In the genomic region with DNA sequence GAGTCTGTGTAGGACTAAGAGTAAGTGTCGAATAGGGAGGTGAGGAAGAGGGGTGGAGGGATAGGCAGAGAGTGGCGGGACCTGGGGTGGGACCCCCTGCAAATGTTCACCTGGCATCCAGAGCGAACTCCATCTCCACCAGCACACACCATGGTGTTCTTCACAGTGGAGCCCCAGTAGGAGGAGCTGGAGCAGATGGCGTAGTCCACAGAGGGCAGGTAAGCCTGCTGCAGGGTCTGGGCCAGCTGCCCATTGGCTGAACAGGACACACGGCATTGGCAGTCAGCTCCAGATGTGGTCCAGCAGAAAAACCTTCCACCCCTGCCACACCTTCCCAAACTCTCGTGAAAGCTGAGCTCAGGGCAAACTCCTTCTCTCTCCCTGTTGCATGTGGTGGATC, we compare ENCODE assay signal across 22 cellular contexts. TPM values are rescaled to one million over a fixed set of nuclear protein-coding genes. Genes with fewer than 3 reads are reported as not detected.
DNase-seq lines count a peak whose midpoint lies in the region; ATAC-seq, FAIRE-seq and TF ChIP-seq lines count a peak whose summit lies in the region.
"Had no signal": no experiment of that assay in that cellular context is flagged by ENCODE, and none has a peak within 500 bp of the region (broad histone marks: within the 10 kb centered on the region; RNA-seq: fewer than 3 reads in every experiment).

No MANE protein-coding gene starts in this region.

- TF ChIP-seq CTCF in HepG2 (CRISPR knock-in tag; IDR thresholded peaks at IDR 0.05) = no peak
- no peak for TF ChIP-seq CTCF in right lobe of liver (IDR thresholded peaks at IDR 0.05)
- no peak for TF ChIP-seq CTCF in Loucy (conservative IDR thresholded peaks at IDR 0.05; ENCODE audit: low read length)
- TF ChIP-seq CTCF in H1 (IDR thresholded peaks at IDR 0.05; ENCODE audit: control extremely low read depth in 1 of 3, insufficient read depth in 1 of 3, low read depth in 1 of 3, low read length in 3 of 3) = no peak
- no peak for TF ChIP-seq CTCF in spleen (IDR thresholded peaks at IDR 0.05 in 8 of 11, conservative IDR thresholded peaks at IDR 0.05 in 3 of 11)

- no peaks in the 10 kb centered on the region for H3K79me1 ChIP-seq in H1 (ENCODE audit: low read depth, low read length)

- H3K9me2 ChIP-seq in Loucy (replicated peaks; ENCODE audit: low read depth, low read length) = no peaks in the 10 kb centered on the region

- intact Hi-C loops in HepG2 (cut with micrococcal nuclease; ENCODE audit: unreplicated experiment) = loop anchor here (10.0 kb wide), 1 partner anchor 575 kb away; the partner anchor contains the start of gene ATF1
- intact Hi-C loops in right lobe of liver (cut with DNase I) = loop anchor here in 1 of 2 donors (5.0 kb wide), 1 partner anchor 67 kb away; the partner anchor contains the start of gene SMAGP
- intact Hi-C loops in spleen (cut with DNase I; ENCODE audit: low total_unique reads) = loop anchor here (5.0 kb wide), 2 partner anchors 77 to 292 kb away; partner anchors contain the start of gene LETMD1

- H3K9me3 ChIP-seq in HepG2 (ENCODE audit: low read length) (no peaks in the 10 kb centered on the region), right lobe of liver (no peaks in the 10 kb centered on the region), Loucy (ENCODE audit: insufficient read depth, low read depth, low read length) (no peaks in the 10 kb centered on the region), H1 (ENCODE audit: insufficient read depth in 2 of 2, low read depth in 1 of 2, low read length in 1 of 2) (no peaks in the 10 kb centered on the region), spleen (no peaks in the 10 kb centered on the region)
- H3K9me3 ChIP-seq: BLaER1 treated with 17β-estradiol and CSF1 and Interleukin-3, amounts not matched to agents 10 nM and 100 nM had no signal

- no peak overlapping the region for H3K27ac ChIP-seq in HepG2 (ENCODE audit: extremely low read length, insufficient read depth, low read length)
- H3K27ac ChIP-seq in right lobe of liver = no peak overlapping the region
- H3K27ac ChIP-seq in H1 (ENCODE audit: low read depth, low read length) = no peak overlapping the region
- no peak overlapping the region for H3K27ac ChIP-seq in spleen
- H3K27ac ChIP-seq: BLaER1 treated with 17β-estradiol and CSF1 and Interleukin-3, amounts not matched to agents 10 nM and 100 nM had no signal

- H3K27ac Mint-ChIP-seq in activated CD8-positive, alpha-beta memory T cell treated with anti-CD3 and anti-CD28 coated beads, Interleukin-2, amount 10 ng/mL, durations not matched to agents 7 days and 5 days = no peak overlapping the region
- H3K27ac Mint-ChIP-seq: CD8-positive, alpha-beta T cell had no signal

- H3K4me3 Mint-ChIP-seq in activated CD8-positive, alpha-beta memory T cell treated with anti-CD3 and anti-CD28 coated beads, Interleukin-2, amount 10 ng/mL, durations not matched to agents 7 days and 5 days = no peak overlapping the region
- H3K4me3 Mint-ChIP-seq: CD8-positive, alpha-beta T cell had no signal

- CTCF ChIA-PET in HepG2 (lab: Yijun Ruan, JAX; ENCODE audit: low intra/inter-chr PET ratio, low total read pairs) = no interaction called here
- CTCF ChIA-PET in H1 (lab: Charles Lee; ENCODE audit: partially characterized antibody) = interaction anchor here (0.6 to 7.3 kb wide), 13 partner anchors 13 to 291 kb away, joined by 3 to 119 read pairs (median 24); partner anchors contain the start of genes BIN2 and SMAGP
- CTCF ChIA-PET in activated CD8-positive, alpha-beta memory T cell treated with anti-CD3 and anti-CD28 coated beads, Interleukin-2, amount 10 ng/mL, durations not matched to agents 7 days and 5 days (lab: Charles Lee) = interaction anchor here (1.0 to 4.2 kb wide), 6 partner anchors 11 to 250 kb away, joined by 3 to 81 read pairs (median 8); partner anchors contain the start of gene SMAGP

- FAIRE-seq in HepG2 (lab: Jason Lieb, UNC) = no peak
- FAIRE-seq in H1 (lab: Jason Lieb, UNC) = no peak
- FAIRE-seq: GM12878, HTR-8/SVneo had no signal

- H3F3A ChIP-seq in Loucy (ENCODE audit: low read depth) = no peaks in the 10 kb centered on the region; the same call in 1 of the 2 replicates

- H3K23ac ChIP-seq in H1 (ENCODE audit: insufficient read length) = no peak overlapping the region

- H2BK120ac ChIP-seq in H1 (replicated peaks; ENCODE audit: low read depth, low read length) = no peak overlapping the region

- no peak overlapping the region for H3K4me3 ChIP-seq in HepG2 (replicated peaks in 1 of 3; ENCODE audit: insufficient read depth in 1 of 3, low read depth in 2 of 3, low read length in 3 of 3)
- H3K4me3 ChIP-seq in right lobe of liver = no peak overlapping the region
- H3K4me3 ChIP-seq in Loucy (ENCODE audit: low read length, poor library complexity, severe bottlenecking) = no peak overlapping the region
- H3K4me3 ChIP-seq in H1 (ENCODE audit: extremely low read depth in 1 of 4, insufficient read depth in 2 of 4, low read depth in 3 of 4, low read length in 4 of 4) = no peak overlapping the region
- H3K4me3 ChIP-seq in spleen = no peak overlapping the region
- H3K4me3 ChIP-seq: BLaER1 treated with 17β-estradiol and CSF1 and Interleukin-3, amounts not matched to agents 10 nM and 100 nM; GM12878 had no signal

- no peak overlapping the region for H2AK5ac ChIP-seq in H1 (ENCODE audit: low read depth, low read length)

- ATAC-seq in HepG2 (peak; percentile 64), right lobe of liver (no peak)
- ATAC-seq in activated CD8-positive, alpha-beta memory T cell treated with anti-CD3 and anti-CD28 coated beads, Interleukin-2, amount 10 ng/mL, durations not matched to agents 7 days and 5 days = no peak
- ATAC-seq: CD8-positive, alpha-beta T cell; GM12878; HCT116 had no signal

- POLR2A ChIA-PET in HepG2 (lab: Yijun Ruan, JAX) = interaction anchor here (1.3 kb wide), 1 partner anchor 291 kb away, joined by 3 read pairs; no protein-coding TSS in a partner anchor
- POLR2A ChIA-PET in H1 (lab: Charles Lee; ENCODE audit: partially characterized antibody) = interaction anchor here (0.8 to 1.2 kb wide), 2 partner anchors 13 to 256 kb away, joined by 3 read pairs; partner anchors contain the start of gene CSRNP2

- no peak overlapping the region for H3K14ac ChIP-seq in H1 (ENCODE audit: insufficient read length)

- in situ Hi-C loops in HepG2 (cut with HindIII; ENCODE audit: extremely low pct_ligation_motif_present, low pct_unique_long_range_greater_than_20kb) = loop anchor here (5.0 kb wide), 1 partner anchor 72 kb away; no protein-coding TSS in a partner anchor

- no peak overlapping the region for H3K9ac ChIP-seq in HepG2 (ENCODE audit: insufficient read depth, low read depth, low read length)
- peak overlapping the region; percentile 9 for H3K9ac ChIP-seq in Loucy (ENCODE audit: low read depth, low read length, poor library complexity, severe bottlenecking)
- no peak overlapping the region for H3K9ac ChIP-seq in H1 (replicated peaks in 1 of 4; ENCODE audit: extremely low read depth in 1 of 4, low read depth in 3 of 4, low read length in 3 of 4)
- H3K9ac ChIP-seq: BLaER1 treated with 17β-estradiol and CSF1 and Interleukin-3, amounts not matched to agents 10 nM and 100 nM had no signal

- no peak for TF ChIP-seq RAD21 in HepG2 (CRISPR knock-in tag; IDR thresholded peaks at IDR 0.05)
- TF ChIP-seq RAD21 in H1 (IDR thresholded peaks at IDR 0.05 in 1 of 2, conservative IDR thresholded peaks at IDR 0.05 in 1 of 2; ENCODE audit: low read depth in 2 of 2, low read length in 2 of 2) = no peak

- H3K36me3 ChIP-seq in HepG2 (replicated peaks in 1 of 2; ENCODE audit: control insufficient read depth in 1 of 2, insufficient read depth in 2 of 2, low read length in 2 of 2) (no peaks in the 10 kb centered on the region), right lobe of liver (no peaks in the 10 kb centered on the region), Loucy (ENCODE audit: insufficient read depth, low read length) (no peaks in the 10 kb centered on the region), H1 (ENCODE audit: control insufficient read depth in 2 of 4, insufficient read depth in 4 of 4, low read length in 3 of 4) (no peaks in the 10 kb centered on the region), spleen (no peaks in the 10 kb centered on the region)
- H3K36me3 ChIP-seq: BLaER1 treated with 17β-estradiol and CSF1 and Interleukin-3, amounts not matched to agents 10 nM and 100 nM had no signal

- peaks cover 9% of the 10 kb centered on the region; the same call in 1 of the 2 replicates for H3K4me1 ChIP-seq in HepG2 (ENCODE audit: insufficient read depth, low read length)
- H3K4me1 ChIP-seq in right lobe of liver = no peaks in the 10 kb centered on the region
- peaks cover 4% of the 10 kb centered on the region for H3K4me1 ChIP-seq in Loucy (ENCODE audit: insufficient read depth, low read length, poor library complexity, severe bottlenecking)
- H3K4me1 ChIP-seq in H1 (replicated peaks in 1 of 4; ENCODE audit: control insufficient read depth in 3 of 4, insufficient read depth in 4 of 4, low read length in 3 of 4) = peaks cover 0 to 3% (median 1%) of the 10 kb centered on the region in 4 experiments; a peak in 3 of 7 replicates
- peaks cover 9 to 59% (median 23%) of the 10 kb centered on the region in 6 donors for H3K4me1 ChIP-seq in spleen

- H4K8ac ChIP-seq in H1 (ENCODE audit: extremely low read depth, insufficient read depth, low read length) = no peak overlapping the region

- no peak overlapping the region for H3K18ac ChIP-seq in H1 (ENCODE audit: extremely low read depth, low read length)

- no peak overlapping the region for H2BK12ac ChIP-seq in H1 (ENCODE audit: low read depth, low read length)

- no peak overlapping the region for H4K91ac ChIP-seq in H1 (replicated peaks; ENCODE audit: insufficient read length, low read length)

- no peak overlapping the region for H3K4ac ChIP-seq in H1 (replicated peaks; ENCODE audit: insufficient read length, low read depth, low read length)

- H2BK20ac ChIP-seq in H1 (ENCODE audit: low read length) = no peak overlapping the region

- BruUV-seq in HepG2 (replicated peaks; lab: Mats Ljungman, UMichigan) = no TSS peak

- H2BK5ac ChIP-seq in H1 (ENCODE audit: low read depth, low read length) = no peak overlapping the region

- H3K4me2 ChIP-seq in HepG2 (ENCODE audit: low read depth, low read length) (no peak overlapping the region), Loucy (ENCODE audit: low read depth, low read length, poor library complexity, severe bottlenecking) (no peak overlapping the region), H1 (ENCODE audit: insufficient read depth in 1 of 2, low read depth in 2 of 2, low read length in 2 of 2) (no peak overlapping the region)

- H3K23me2 ChIP-seq in H1 (ENCODE audit: low read depth, low read length) = no peaks in the 10 kb centered on the region

- TF ChIP-seq POLR2A in HepG2 (IDR thresholded peaks at IDR 0.05; ENCODE audit: insufficient read depth in 1 of 2, low read depth in 2 of 2, low read length in 2 of 2) (no peak), right lobe of liver (IDR thresholded peaks at IDR 0.05) (no peak), H1 (IDR thresholded peaks at IDR 0.05; ENCODE audit: control extremely low read depth in 1 of 2, low read depth in 2 of 2, low read length in 2 of 2) (no peak), spleen (IDR thresholded peaks at IDR 0.05) (no peak)

- H3K36me3 Mint-ChIP-seq in activated CD8-positive, alpha-beta memory T cell treated with anti-CD3 and anti-CD28 coated beads, Interleukin-2, amount 10 ng/mL, durations not matched to agents 7 days and 5 days = no peaks in the 10 kb centered on the region
- H3K36me3 Mint-ChIP-seq: CD8-positive, alpha-beta T cell had no signal

- H3K9me3 Mint-ChIP-seq in activated CD8-positive, alpha-beta memory T cell treated with anti-CD3 and anti-CD28 coated beads, Interleukin-2, amount 10 ng/mL, durations not matched to agents 7 days and 5 days (ENCODE audit: low read depth) = no peaks in the 10 kb centered on the region
- H3K9me3 Mint-ChIP-seq: CD8-positive, alpha-beta T cell had no signal

- WGBS in HepG2 (ENCODE audit: low lambda C conversion rate) = 20% methylated on average over 4 of the region's 6 CpGs
- 76% methylated on average over 5 of the region's 6 CpGs for WGBS in right lobe of liver (ENCODE audit: insufficient coverage, low coverage, low lambda C conversion rate, missing lambda C conversion rate)
- WGBS in H1 (ENCODE audit: extremely low coverage in 1 of 2, insufficient coverage in 1 of 2, insufficient read length in 1 of 2, insufficient replicate concordance in 2 of 2, low coverage in 1 of 2, low lambda C conversion rate in 2 of 2, missing lambda C conversion rate in 1 of 2), 2 experiments = 88 to 100% methylated on average over 1 to 6 of the region's 6 CpGs
- 70 to 93% (median 93%) methylated on average over 6 of the region's 6 CpGs for WGBS in spleen, 5 donors

- no peak overlapping the region for H4K5ac ChIP-seq in H1 (ENCODE audit: insufficient read length, low read depth, low read length)

- TF ChIP-seq EP300 in HepG2 (IDR thresholded peaks at IDR 0.05; ENCODE audit: low read depth in 2 of 2, low read length in 2 of 2) = no peak
- no peak for TF ChIP-seq EP300 in HepG2 (CRISPR knock-in tag; IDR thresholded peaks at IDR 0.05; ENCODE audit: borderline replicate concordance)
- TF ChIP-seq EP300 in H1 (IDR thresholded peaks at IDR 0.05; ENCODE audit: borderline replicate concordance in 1 of 2, low read depth in 2 of 2, low read length in 2 of 2) = no peak

- H3K79me2 ChIP-seq in HepG2 (ENCODE audit: insufficient read depth, low read length) (no peaks in the 10 kb centered on the region), Loucy (ENCODE audit: insufficient read depth, low read length) (no peaks in the 10 kb centered on the region), H1 (ENCODE audit: control insufficient read depth in 1 of 2, insufficient read depth in 2 of 2, low read length in 2 of 2) (no peaks in the 10 kb centered on the region)

- H2AFZ ChIP-seq in HepG2 (ENCODE audit: low read length) (no peak overlapping the region), Loucy (ENCODE audit: low read length) (peak overlapping the region; percentile 57; the same call in 1 of the 2 replicates), H1 (ENCODE audit: low read length) (peak overlapping the region; percentile 81; the same call in 1 of the 2 replicates)

- H2BK15ac ChIP-seq in H1 (ENCODE audit: low read length) = 0 out of 2 replicates have a peak overlapping the region, but pooled peaks have one; percentile 6

- H3K27me3 ChIP-seq in HepG2 (ENCODE audit: control insufficient read depth in 1 of 2, insufficient read depth in 2 of 2, low read length in 2 of 2) (no peaks in the 10 kb centered on the region), right lobe of liver (no peaks in the 10 kb centered on the region), Loucy (ENCODE audit: insufficient read depth, low read length, poor library complexity, severe bottlenecking) (no peaks in the 10 kb centered on the region), H1 (replicated peaks in 1 of 4; ENCODE audit: control insufficient read depth in 3 of 4, extremely low read depth in 1 of 4, insufficient read depth in 3 of 4, low read length in 3 of 4) (no peaks in the 10 kb centered on the region), spleen (replicated peaks in 1 of 7) (no peaks in the 10 kb centered on the region)
- H3K27me3 ChIP-seq: BLaER1 treated with 17β-estradiol and CSF1 and Interleukin-3, amounts not matched to agents 10 nM and 100 nM had no signal

- H3K56ac ChIP-seq in H1 (replicated peaks; ENCODE audit: insufficient read length, low read depth, low read length) = no peak overlapping the region

- no peaks in the 10 kb centered on the region for H4K20me1 ChIP-seq in HepG2 (ENCODE audit: insufficient read depth, low read length)
- H4K20me1 ChIP-seq in Loucy (ENCODE audit: insufficient read depth, low read length, poor library complexity, severe bottlenecking) = no peaks in the 10 kb centered on the region
- H4K20me1 ChIP-seq in H1 (replicated peaks in 1 of 2; ENCODE audit: control insufficient read depth in 1 of 2, insufficient read depth in 2 of 2, low read length in 2 of 2) = no peaks in the 10 kb centered on the region
- H4K20me1 ChIP-seq: BLaER1 treated with 17β-estradiol and CSF1 and Interleukin-3, amounts not matched to agents 10 nM and 100 nM had no signal

- H3K4me1 Mint-ChIP-seq in activated CD8-positive, alpha-beta memory T cell treated with anti-CD3 and anti-CD28 coated beads, Interleukin-2, amount 10 ng/mL, durations not matched to agents 7 days and 5 days = peaks cover 7% of the 10 kb centered on the region

- DNase-seq in HepG2 (ENCODE audit: low spot score) (no peak), right lobe of liver (no peak), H1 (ENCODE audit: low read depth in 1 of 2, low spot score in 2 of 2) (no peak), spleen (peak; percentile 44), COLO829 (ENCODE audit: low spot score) (no peak)
- no peak for DNase-seq in activated T-cell treated with anti-CD3 and anti-CD28 coated beads, Interleukin-2, amount 50 U/mL, for 1 hour
- DNase-seq in activated CD8-positive, alpha-beta memory T cell treated with anti-CD3 and anti-CD28 coated beads, Interleukin-2, amount 10 ng/mL, durations not matched to agents 7 days and 5 days = no peak
- DNase-seq: 8988T; CD8-positive, alpha-beta T cell; COR-L47; DMS 273 treated with DMSO at 0.1 percent for 48 hours; DMS53; DND-41; EL had no signal

- H3K27me3 Mint-ChIP-seq in activated CD8-positive, alpha-beta memory T cell treated with anti-CD3 and anti-CD28 coated beads, Interleukin-2, amount 10 ng/mL, durations not matched to agents 7 days and 5 days = no peaks in the 10 kb centered on the region

RNA-seq across cellular contexts. Expression of gene CELA1, which starts 6.7 kb away (rescaled TPM):
- not detected in 2 replicates for total RNA-seq in HepG2 (2016; rRNA removed; fragmentation: Illumina TruSeq; extraction: Trizol)
- total RNA-seq in HepG2 (2016; cell fraction: cytosol; rRNA removed; fragmentation: Illumina TruSeq; extraction: Trizol; ENCODE audit: low read depth) = not detected in 2 replicates
- not detected in 2 replicates for total RNA-seq in HepG2 (2016; cell fraction: insoluble cytoplasmic fraction; rRNA removed; fragmentation: Illumina TruSeq; extraction: Trizol)
- total RNA-seq in HepG2 (2016; cell fraction: membrane; rRNA removed; fragmentation: Illumina TruSeq; extraction: Trizol) = not detected in 2 replicates
- not detected in 2 replicates for total RNA-seq in HepG2 (2016; cell fraction: nucleus; rRNA removed; fragmentation: Illumina TruSeq; extraction: Trizol)
- polyA plus RNA-seq in HepG2 (2011; rRNA removed) = not detected in 2 replicates
- polyA plus RNA-seq in HepG2 (2011; cell fraction: cytosol; rRNA removed) = not detected in 2 replicates
- not detected in 2 replicates for polyA plus RNA-seq in HepG2 (2011; cell fraction: nucleus; rRNA removed)
- polyA plus RNA-seq in HepG2 (2012) = not detected in 2 replicates
- not detected in 2 replicates for polyA plus RNA-seq in HepG2 (2016; cell fraction: cytosol; fragmentation: Illumina TruSeq; extraction: Trizol; ENCODE audit: low read depth)
- polyA plus RNA-seq in HepG2 (2016; cell fraction: insoluble cytoplasmic fraction; fragmentation: Illumina TruSeq; extraction: Trizol; ENCODE audit: low read depth) = not detected in 2 replicates
- not detected in 2 replicates for polyA plus RNA-seq in HepG2 (2016; cell fraction: membrane; fragmentation: Illumina TruSeq; extraction: Trizol; ENCODE audit: low read depth)
- polyA plus RNA-seq in HepG2 (2016; cell fraction: nucleus; fragmentation: Illumina TruSeq; extraction: Trizol; ENCODE audit: insufficient read depth, low read depth) = not detected in 2 replicates
- polyA minus RNA-seq in HepG2 (2011; rRNA and poly(A)+ RNA removed; ENCODE audit: low replicate concordance) = not detected in 2 replicates
- polyA minus RNA-seq in HepG2 (2011; cell fraction: cytosol; rRNA and poly(A)+ RNA removed) = not detected in 2 replicates
- polyA minus RNA-seq in HepG2 (2011; cell fraction: nucleus; rRNA and poly(A)+ RNA removed) = not detected in 2 replicates
- not detected for total RNA-seq in right lobe of liver
- not detected in 2 replicates for total RNA-seq in H1 (2021; fragmentation: NEBNext Ultra II Directional; extraction: Animal tissue kit (Norgen Biotek cat#: 25700))
- 0.09 TPM in 1 of 2 replicates, not detected in the other for polyA plus RNA-seq in H1 (2011; rRNA removed)
- polyA plus RNA-seq in H1 (2011; cell fraction: cytosol; rRNA removed) = not detected
- not detected for polyA plus RNA-seq in H1 (2011; cell fraction: nucleus; rRNA removed)
- not detected in 4 replicates for polyA plus RNA-seq in H1 (2012, experiment 1 of 2)
- not detected for polyA plus RNA-seq in H1 (2012, experiment 2 of 2)
- polyA plus RNA-seq in H1 (2013, experiment 1 of 2) = not detected
- polyA plus RNA-seq in H1 (2013, experiment 2 of 2) = not detected
- polyA minus RNA-seq in H1 (2011; rRNA and poly(A)+ RNA removed) = not detected in 2 replicates
- polyA minus RNA-seq in H1 (2011; cell fraction: cytosol; rRNA and poly(A)+ RNA removed) = not detected
- not detected for polyA minus RNA-seq in H1 (2011; cell fraction: nucleus; rRNA and poly(A)+ RNA removed)
- not detected for total RNA-seq in spleen
- polyA plus RNA-seq in spleen = under 1 TPM in 1 of 3 donors, not detected in 2; 0.21 TPM
- total RNA-seq in activated CD8-positive, alpha-beta memory T cell treated with anti-CD3 and anti-CD28 coated beads, Interleukin-2, amount 10 ng/mL, durations not matched to agents 7 days and 5 days = not detected
- total RNA-seq: A673, G401, GM12878, H4 had no signal
- polyA plus RNA-seq: GM12878 had no signal

RNA-seq across cellular contexts. Expression of gene BIN2, which starts 15.8 kb away (rescaled TPM):
- total RNA-seq in HepG2 (2016; rRNA removed; fragmentation: Illumina TruSeq; extraction: Trizol) (not detected in 2 replicates), right lobe of liver (1 to 10 TPM; 2.3 to 5.8 (median 3.7) TPM), spleen (100 to 1,000 TPM in 3 of 7 donors, 10 to 100 TPM in 4; 71.5 to 116 (median 92.1) TPM)
- not detected in 2 replicates for total RNA-seq in HepG2 (2016; cell fraction: cytosol; rRNA removed; fragmentation: Illumina TruSeq; extraction: Trizol; ENCODE audit: low read depth)
- not detected in 2 replicates for total RNA-seq in HepG2 (2016; cell fraction: insoluble cytoplasmic fraction; rRNA removed; fragmentation: Illumina TruSeq; extraction: Trizol)
- not detected in 2 replicates for total RNA-seq in HepG2 (2016; cell fraction: membrane; rRNA removed; fragmentation: Illumina TruSeq; extraction: Trizol)
- not detected in 2 replicates for total RNA-seq in HepG2 (2016; cell fraction: nucleus; rRNA removed; fragmentation: Illumina TruSeq; extraction: Trizol)
- polyA plus RNA-seq in HepG2 (2011; rRNA removed) (not detected in 2 replicates), H1 (2011; rRNA removed) (0.05 TPM in 1 of 2 replicates, not detected in the other), spleen (10 to 100 TPM; 23.3 to 28.6 (median 24.7) TPM)
- not detected in 2 replicates for polyA plus RNA-seq in HepG2 (2011; cell fraction: cytosol; rRNA removed)
- polyA plus RNA-seq in HepG2 (2011; cell fraction: nucleus; rRNA removed) = not detected in 2 replicates
- not detected in 2 replicates for polyA plus RNA-seq in HepG2 (2012)
- polyA plus RNA-seq in HepG2 (2016; cell fraction: cytosol; fragmentation: Illumina TruSeq; extraction: Trizol; ENCODE audit: low read depth) = not detected in 2 replicates
- polyA plus RNA-seq in HepG2 (2016; cell fraction: insoluble cytoplasmic fraction; fragmentation: Illumina TruSeq; extraction: Trizol; ENCODE audit: low read depth) = not detected in 2 replicates
- not detected in 2 replicates for polyA plus RNA-seq in HepG2 (2016; cell fraction: membrane; fragmentation: Illumina TruSeq; extraction: Trizol; ENCODE audit: low read depth)
- polyA plus RNA-seq in HepG2 (2016; cell fraction: nucleus; fragmentation: Illumina TruSeq; extraction: Trizol; ENCODE audit: insufficient read depth, low read depth) = not detected in 2 replicates
- not detected in 2 replicates for polyA minus RNA-seq in HepG2 (2011; rRNA and poly(A)+ RNA removed; ENCODE audit: low replicate concordance)
- polyA minus RNA-seq in HepG2 (2011; cell fraction: cytosol; rRNA and poly(A)+ RNA removed) = not detected in 2 replicates
- not detected in 2 replicates for polyA minus RNA-seq in HepG2 (2011; cell fraction: nucleus; rRNA and poly(A)+ RNA removed)
- total RNA-seq in H1 (2021; fragmentation: NEBNext Ultra II Directional; extraction: Animal tissue kit (Norgen Biotek cat#: 25700)) = not detected in 2 replicates
- 0.08 TPM for polyA plus RNA-seq in H1 (2011; cell fraction: cytosol; rRNA removed)
- polyA plus RNA-seq in H1 (2011; cell fraction: nucleus; rRNA removed) = not detected
- 0.13 TPM in 1 of 4 replicates, not detected in the others for polyA plus RNA-seq in H1 (2012, experiment 1 of 2)
- polyA plus RNA-seq in H1 (2012, experiment 2 of 2) = not detected
- 0.04 TPM for polyA plus RNA-seq in H1 (2013, experiment 1 of 2)
- 0.07 TPM for polyA plus RNA-seq in H1 (2013, experiment 2 of 2)
- polyA minus RNA-seq in H1 (2011; rRNA and poly(A)+ RNA removed) = 0.24 TPM in 1 of 2 replicates, not detected in the other
- polyA minus RNA-seq in H1 (2011; cell fraction: cytosol; rRNA and poly(A)+ RNA removed) = not detected
- not detected for polyA minus RNA-seq in H1 (2011; cell fraction: nucleus; rRNA and poly(A)+ RNA removed)
- total RNA-seq in activated CD8-positive, alpha-beta memory T cell treated with anti-CD3 and anti-CD28 coated beads, Interleukin-2, amount 10 ng/mL, durations not matched to agents 7 days and 5 days = 100 to 1,000 TPM; 109 to 147 TPM
- total RNA-seq: A673, G401, H4 had no signal

RNA-seq across cellular contexts. Expression of gene GALNT6, which starts 51.5 kb away (rescaled TPM):
- 0.87 and 1.1 TPM in 2 replicates for total RNA-seq in HepG2 (2016; rRNA removed; fragmentation: Illumina TruSeq; extraction: Trizol)
- 0.18 TPM in 1 of 2 replicates, not detected in the other for total RNA-seq in HepG2 (2016; cell fraction: cytosol; rRNA removed; fragmentation: Illumina TruSeq; extraction: Trizol; ENCODE audit: low read depth)
- 1.2 and 1.3 TPM in 2 replicates for total RNA-seq in HepG2 (2016; cell fraction: insoluble cytoplasmic fraction; rRNA removed; fragmentation: Illumina TruSeq; extraction: Trizol)
- total RNA-seq in HepG2 (2016; cell fraction: membrane; rRNA removed; fragmentation: Illumina TruSeq; extraction: Trizol) = 0.31 and 0.52 TPM in 2 replicates
- 1.7 and 2.4 TPM in 2 replicates for total RNA-seq in HepG2 (2016; cell fraction: nucleus; rRNA removed; fragmentation: Illumina TruSeq; extraction: Trizol)
- polyA plus RNA-seq in HepG2 (2011; rRNA removed) = 0.78 and 1.0 TPM in 2 replicates
- polyA plus RNA-seq in HepG2 (2011; cell fraction: cytosol; rRNA removed) = 0.38 and 0.62 TPM in 2 replicates
- polyA plus RNA-seq in HepG2 (2011; cell fraction: nucleus; rRNA removed) = 0.33 and 1.3 TPM in 2 replicates
- 1.1 and 1.9 TPM in 2 replicates for polyA plus RNA-seq in HepG2 (2012)
- 0.08 and 0.09 TPM in 2 replicates for polyA plus RNA-seq in HepG2 (2016; cell fraction: cytosol; fragmentation: Illumina TruSeq; extraction: Trizol; ENCODE audit: low read depth)
- 0.37 and 0.41 TPM in 2 replicates for polyA plus RNA-seq in HepG2 (2016; cell fraction: insoluble cytoplasmic fraction; fragmentation: Illumina TruSeq; extraction: Trizol; ENCODE audit: low read depth)
- polyA plus RNA-seq in HepG2 (2016; cell fraction: membrane; fragmentation: Illumina TruSeq; extraction: Trizol; ENCODE audit: low read depth) = 0.13 and 0.40 TPM in 2 replicates
- polyA plus RNA-seq in HepG2 (2016; cell fraction: nucleus; fragmentation: Illumina TruSeq; extraction: Trizol; ENCODE audit: insufficient read depth, low read depth) = 1.0 and 2.1 TPM in 2 replicates
- 0.09 and 2.7 TPM in 2 replicates for polyA minus RNA-seq in HepG2 (2011; rRNA and poly(A)+ RNA removed; ENCODE audit: low replicate concordance)
- polyA minus RNA-seq in HepG2 (2011; cell fraction: cytosol; rRNA and poly(A)+ RNA removed) = 0.40 and 0.97 TPM in 2 replicates
- polyA minus RNA-seq in HepG2 (2011; cell fraction: nucleus; rRNA and poly(A)+ RNA removed) = 0.77 and 0.99 TPM in 2 replicates
- total RNA-seq in right lobe of liver = 1 to 10 TPM in 3 of 6 experiments, under 1 TPM in 3; 0.55 to 3.3 (median 1.3) TPM
- 10.7 and 12.5 TPM in 2 replicates for total RNA-seq in H1 (2021; fragmentation: NEBNext Ultra II Directional; extraction: Animal tissue kit (Norgen Biotek cat#: 25700))
- 5.8 and 11.1 TPM in 2 replicates for polyA plus RNA-seq in H1 (2011; rRNA removed)
- polyA plus RNA-seq in H1 (2011; cell fraction: cytosol; rRNA removed) = 10.8 TPM
- polyA plus RNA-seq in H1 (2011; cell fraction: nucleus; rRNA removed) = 18.6 TPM
- polyA plus RNA-seq in H1 (2012, experiment 1 of 2) = 8.3 to 10.9 TPM (median 9.0 TPM) in 4 replicates
- 3.2 TPM for polyA plus RNA-seq in H1 (2012, experiment 2 of 2)
- 11.5 TPM for polyA plus RNA-seq in H1 (2013, experiment 1 of 2)
- 13.3 TPM for polyA plus RNA-seq in H1 (2013, experiment 2 of 2)
- 13.1 and 21.2 TPM in 2 replicates for polyA minus RNA-seq in H1 (2011; rRNA and poly(A)+ RNA removed)
- 10.8 TPM for polyA minus RNA-seq in H1 (2011; cell fraction: cytosol; rRNA and poly(A)+ RNA removed)
- polyA minus RNA-seq in H1 (2011; cell fraction: nucleus; rRNA and poly(A)+ RNA removed) = 21.6 TPM
- total RNA-seq in spleen = 10 to 100 TPM; 15.6 to 29.4 (median 21.7) TPM
- polyA plus RNA-seq in spleen = 1 to 10 TPM; 5.8 to 8.5 (median 6.8) TPM
- total RNA-seq in activated CD8-positive, alpha-beta memory T cell treated with anti-CD3 and anti-CD28 coated beads, Interleukin-2, amount 10 ng/mL, durations not matched to agents 7 days and 5 days = 10 to 100 TPM; 43.9 to 47.9 TPM

Comparison
In these comparisons a context has a peak if more than half of its experiments do, and no peak if none do; other contexts are left out.
1. RNA of gene BIN2, which starts 15.8 kb away (total RNA-seq): 109 to 147 TPM in activated CD8-positive, alpha-beta memory T cell treated with anti-CD3 and anti-CD28 coated beads, Interleukin-2, amount 10 ng/mL, durations not matched to agents 7 days and 5 days and 71.5 to 116 TPM in spleen; 2.3 to 5.8 TPM in right lobe of liver, not detected in HepG2 and not detected in H1; every median in the first group is over 10 times any median in the second.